ENCODE assay signal across 14 cellular contexts in genomic region chr3:48459331-48459730, GRCh38. TPM values are rescaled to one million over a fixed set of nuclear protein-coding genes. Genes with fewer than 3 reads are reported as not detected.
DNase-seq lines count a peak whose midpoint lies in the region; ATAC-seq and TF ChIP-seq lines count a peak whose summit lies in the region.
"Had no signal": no experiment of that assay in that cellular context is flagged by ENCODE, and none has a peak within 500 bp of the region (broad histone marks: within the 10 kb centered on the region; RNA-seq: fewer than 3 reads in every experiment).

No MANE protein-coding gene starts in this region.

- H3K4me1 Mint-ChIP-seq in activated T-helper 17 cell treated with anti-CD3 and anti-CD28 coated beads, Interleukin-2, amount 50 U/mL, for 72 hours: no peaks in the 10 kb centered on the region
- no peaks in the 10 kb centered on the region for H3K4me1 Mint-ChIP-seq in chondrocyte (ENCODE audit: low read depth)
- H3K4me1 Mint-ChIP-seq: B cell had no signal

- CTCF ChIA-PET in RWPE1 (lab: Yijun Ruan, JAX): interaction anchor here (0.6 kb wide), 1 partner anchor 44 kb away, joined by 3 read pairs; no protein-coding TSS in a partner anchor

- TF ChIP-seq CTCF in RWPE1 (conservative IDR thresholded peaks at IDR 0.05; ENCODE audit: low read depth) (no peak), foreskin keratinocyte (conservative IDR thresholded peaks at IDR 0.05) (no peak), chondrocyte (IDR thresholded peaks at IDR 0.05) (no peak)

- WGBS in trophoblast cell (ENCODE audit: extremely low coverage, insufficient coverage, insufficient read length): no CpG with 5 or more reads among the region's 3 CpGs

- H2BK12ac ChIP-seq in trophoblast cell (ENCODE audit: low read length): no peak overlapping the region

- H3K9me3 ChIP-seq in trophoblast cell (ENCODE audit: insufficient read depth, low read depth, low read length): no peaks in the 10 kb centered on the region
- H3K9me3 ChIP-seq: BLaER1 treated with 17β-estradiol and CSF1 and Interleukin-3, amounts not matched to agents 10 nM and 100 nM; HAP-1 had no signal

- H2AFZ ChIP-seq in trophoblast cell (ENCODE audit: insufficient read depth, low read length, poor library complexity): no peak overlapping the region

- peaks cover 30 to 51% of the 10 kb centered on the region in 2 experiments for H3K36me3 ChIP-seq in trophoblast cell (ENCODE audit: control insufficient read depth in 1 of 2, insufficient read depth in 2 of 2, low read length in 2 of 2)

- H3K4me3 Mint-ChIP-seq in activated T-helper 17 cell treated with anti-CD3 and anti-CD28 coated beads, Interleukin-2, amount 50 U/mL, for 72 hours: no peak overlapping the region
- no peak overlapping the region for H3K4me3 Mint-ChIP-seq in chondrocyte (ENCODE audit: unreplicated experiment)
- H3K4me3 Mint-ChIP-seq: B cell; CD8-positive, alpha-beta T cell had no signal

- no peak overlapping the region for H2BK120ac ChIP-seq in trophoblast cell (ENCODE audit: insufficient read depth, low read length, poor library complexity)

- no peak overlapping the region for H3K18ac ChIP-seq in trophoblast cell (ENCODE audit: low read length)

- H4K12ac ChIP-seq in trophoblast cell (ENCODE audit: low read depth, low read length): no peak overlapping the region

- no peak overlapping the region for H3K4me3 ChIP-seq in trophoblast cell (ENCODE audit: low read depth, low read length)
- H3K4me3 ChIP-seq: BLaER1 treated with 17β-estradiol and CSF1 and Interleukin-3, amounts not matched to agents 10 nM and 100 nM; HAP-1 had no signal

- no peak overlapping the region for H2BK5ac ChIP-seq in trophoblast cell (ENCODE audit: low read depth, low read length, poor library complexity)

- H3K27me3 ChIP-seq in foreskin keratinocyte: no peaks in the 10 kb centered on the region
- H3K27me3 ChIP-seq in trophoblast cell (ENCODE audit: insufficient read depth, low read length): no peaks in the 10 kb centered on the region
- H3K27me3 ChIP-seq: BLaER1 treated with 17β-estradiol and CSF1 and Interleukin-3, amounts not matched to agents 10 nM and 100 nM had no signal

- H3K27ac ChIP-seq in RWPE1 (peak overlapping the region; percentile 30; the same call in 1 of the 2 replicates), foreskin keratinocyte (no peak overlapping the region), trophoblast cell (ENCODE audit: low read depth, low read length) (no peak overlapping the region)
- H3K27ac ChIP-seq: BLaER1 treated with 17β-estradiol and CSF1 and Interleukin-3, amounts not matched to agents 10 nM and 100 nM had no signal

- H3K4me1 ChIP-seq in foreskin keratinocyte (no peaks in the 10 kb centered on the region), trophoblast cell (ENCODE audit: control insufficient read depth in 1 of 2, insufficient read depth in 2 of 2, low read length in 2 of 2) (peaks cover 8% of the 10 kb centered on the region in 2 experiments)
- H3K4me1 ChIP-seq: HAP-1 had no signal

- no peak for ATAC-seq in activated T-helper 17 cell treated with anti-CD3 and anti-CD28 coated beads, Interleukin-2, amount 50 U/mL, for 72 hours (replicated peaks)
- peak; percentile 24 for ATAC-seq in foreskin keratinocyte
- no peak for ATAC-seq in GM21381 (IDR thresholded peaks at IDR 0.05; ENCODE audit: unreplicated experiment)
- ATAC-seq: CD8-positive, alpha-beta T cell had no signal

- peaks cover 66% of the 10 kb centered on the region for H3K36me3 Mint-ChIP-seq in activated T-helper 17 cell treated with anti-CD3 and anti-CD28 coated beads, Interleukin-2, amount 50 U/mL, for 72 hours (ENCODE audit: low read depth)
- H3K36me3 Mint-ChIP-seq in chondrocyte (ENCODE audit: low read depth): peaks cover 22% of the 10 kb centered on the region

- H4K91ac ChIP-seq in trophoblast cell (ENCODE audit: low read depth, low read length): no peak overlapping the region

- no peak overlapping the region for H4K8ac ChIP-seq in trophoblast cell (ENCODE audit: low read depth, low read length)

- H3K4ac ChIP-seq in trophoblast cell (ENCODE audit: low read depth, low read length): no peak overlapping the region

- no peaks in the 10 kb centered on the region for H3K27me3 Mint-ChIP-seq in activated T-helper 17 cell treated with anti-CD3 and anti-CD28 coated beads, Interleukin-2, amount 50 U/mL, for 72 hours
- no peaks in the 10 kb centered on the region for H3K27me3 Mint-ChIP-seq in chondrocyte (ENCODE audit: low read depth)
- H3K27me3 Mint-ChIP-seq: B cell had no signal

- no peak overlapping the region for H3K4me2 ChIP-seq in trophoblast cell (ENCODE audit: low read length)
- H3K4me2 ChIP-seq: BLaER1 treated with 17β-estradiol and CSF1 and Interleukin-3, amounts not matched to agents 10 nM and 100 nM had no signal

- H3K14ac ChIP-seq in trophoblast cell (ENCODE audit: low read length): no peak overlapping the region

- H3K27ac Mint-ChIP-seq in activated T-helper 17 cell treated with anti-CD3 and anti-CD28 coated beads, Interleukin-2, amount 50 U/mL, for 72 hours: peak overlapping the region; percentile 20
- no peak overlapping the region for H3K27ac Mint-ChIP-seq in chondrocyte (ENCODE audit: unreplicated experiment)
- H3K27ac Mint-ChIP-seq: B cell; CD8-positive, alpha-beta T cell had no signal

- no peak overlapping the region for H3K9ac ChIP-seq in trophoblast cell (ENCODE audit: low read length)
- H3K9ac ChIP-seq: BLaER1 treated with 17β-estradiol and CSF1 and Interleukin-3, amounts not matched to agents 10 nM and 100 nM had no signal

- DNase-seq in RWPE1 (ENCODE audit: low spot score) (no peak), foreskin keratinocyte (peak in 1 of 2 donors; percentile 73), trophoblast cell (peak; percentile 97), chondrocyte (ENCODE audit: low spot score) (no peak), NCI-H446 treated with DMSO at 0.1 percent for 48 hours (lab: John Stamatoyannopoulos, UW) (no peak)
- DNase-seq: Calu3; CD8-positive, alpha-beta T cell; DMS79 treated with DMSO at 0.1 percent for 48 hours; GF-D8 had no signal

- H3K79me2 ChIP-seq in trophoblast cell (ENCODE audit: control insufficient read depth, insufficient read depth, low read length, poor library complexity): no peaks in the 10 kb centered on the region

- H3K23ac ChIP-seq in trophoblast cell (ENCODE audit: low read length): no peak overlapping the region

- no peak overlapping the region for H2AK5ac ChIP-seq in trophoblast cell (ENCODE audit: low read length)

- H3K79me1 ChIP-seq in trophoblast cell (ENCODE audit: low read length): peaks cover 1% of the 10 kb centered on the region

- POLR2A ChIA-PET in RWPE1 (lab: Yijun Ruan, JAX; ENCODE audit: low non-redundant PET): no interaction called here

- no peaks in the 10 kb centered on the region for H3K9me3 Mint-ChIP-seq in activated T-helper 17 cell treated with anti-CD3 and anti-CD28 coated beads, Interleukin-2, amount 50 U/mL, for 72 hours
- no peaks in the 10 kb centered on the region for H3K9me3 Mint-ChIP-seq in chondrocyte (ENCODE audit: low read depth)
- H3K9me3 Mint-ChIP-seq: CD8-positive, alpha-beta T cell had no signal

RNA-seq across cellular contexts. Expression of gene ATRIP, which starts 12.8 kb away (rescaled TPM):
- 10 to 100 TPM; 10.5 to 14.9 TPM for total RNA-seq in activated T-helper 17 cell treated with anti-CD3 and anti-CD28 coated beads, Interleukin-2, amount 50 U/mL, for 72 hours
- total RNA-seq in foreskin keratinocyte: 11.6 and 14.4 TPM in 2 replicates
- polyA plus RNA-seq in foreskin keratinocyte: 9.2 and 11.4 TPM in 2 replicates
- 9.1 and 9.8 TPM in 2 replicates for polyA plus RNA-seq in trophoblast cell (2013)
- 8.7 to 10.7 TPM (median 8.8 TPM) in 3 replicates for total RNA-seq in chondrocyte

RNA-seq across cellular contexts. Expression of gene TMA7, which starts 19.3 kb away (rescaled TPM):
- 100 to 1,000 TPM; 181 to 328 TPM for total RNA-seq in activated T-helper 17 cell treated with anti-CD3 and anti-CD28 coated beads, Interleukin-2, amount 50 U/mL, for 72 hours
- 376 and 417 TPM in 2 replicates for total RNA-seq in foreskin keratinocyte
- 616 and 663 TPM in 2 replicates for polyA plus RNA-seq in foreskin keratinocyte
- polyA plus RNA-seq in trophoblast cell (2013): 586 and 607 TPM in 2 replicates
- total RNA-seq in chondrocyte: 184 to 243 TPM (median 184 TPM) in 3 replicates

RNA-seq across cellular contexts. Expression of gene CCDC51, which starts 19.4 kb away (rescaled TPM):
- 10 to 100 TPM; 15.5 to 28.4 TPM for total RNA-seq in activated T-helper 17 cell treated with anti-CD3 and anti-CD28 coated beads, Interleukin-2, amount 50 U/mL, for 72 hours
- total RNA-seq in foreskin keratinocyte (30.3 and 31.1 TPM in 2 replicates), chondrocyte (13.3 to 25.8 TPM (median 23.9 TPM) in 3 replicates)
- polyA plus RNA-seq in foreskin keratinocyte: 29.5 and 33.2 TPM in 2 replicates
- 11.1 and 11.5 TPM in 2 replicates for polyA plus RNA-seq in trophoblast cell (2013)

RNA-seq across cellular contexts. Expression of gene PLXNB1, which starts 29.4 kb away (rescaled TPM):
- 1 to 10 TPM; 3.5 to 3.8 TPM for total RNA-seq in activated T-helper 17 cell treated with anti-CD3 and anti-CD28 coated beads, Interleukin-2, amount 50 U/mL, for 72 hours
- total RNA-seq in foreskin keratinocyte: 67.8 and 73.4 TPM in 2 replicates
- polyA plus RNA-seq in foreskin keratinocyte: 40.1 and 40.6 TPM in 2 replicates
- 48.1 and 50.4 TPM in 2 replicates for polyA plus RNA-seq in trophoblast cell (2013)
- total RNA-seq in chondrocyte: 63.2 to 115 TPM (median 108 TPM) in 3 replicates

RNA-seq across cellular contexts. Expression of gene SHISA5, which starts 44.6 kb away (rescaled TPM):
- 100 to 1,000 TPM; 112 to 113 TPM for total RNA-seq in activated T-helper 17 cell treated with anti-CD3 and anti-CD28 coated beads, Interleukin-2, amount 50 U/mL, for 72 hours
- total RNA-seq in foreskin keratinocyte: 262 and 284 TPM in 2 replicates
- 280 TPM in 2 replicates for polyA plus RNA-seq in foreskin keratinocyte
- 314 and 318 TPM in 2 replicates for polyA plus RNA-seq in trophoblast cell (2013)
- total RNA-seq in chondrocyte: 162 to 188 TPM (median 188 TPM) in 3 replicates

Comparison
In these comparisons a context has a peak if more than half of its experiments do, and no peak if none do; other contexts are left out.
1. DNase-seq: peak in trophoblast cell (2 of 2); none in RWPE1 (single experiment), chondrocyte (single experiment) and NCI-H446 treated with DMSO at 0.1 percent for 48 hours (single experiment).